In genomic region chr18:58012356-58012755, GRCh38 we compare ENCODE assay signal across 1 cellular context.
TF ChIP-seq lines count a peak whose summit lies in the region.

No MANE protein-coding gene starts in this region.

TF ChIP-seq in HepG2, 621 proteins besides CTCF, POLR2A, EP300 and RAD21 (continued from another document and continues in another):
- TF ChIP-seq ARID5B (CRISPR knock-in tag; IDR thresholded peaks at IDR 0.05): peak; percentile 88
- no peak for TF ChIP-seq MBNL3 (CRISPR knock-in tag; conservative IDR thresholded peaks at IDR 0.05)
- TF ChIP-seq NONO (IDR thresholded peaks at IDR 0.05): no peak
- TF ChIP-seq NONO (CRISPR knock-in tag; conservative IDR thresholded peaks at IDR 0.05): no peak
- no peak for TF ChIP-seq ZNF354B (CRISPR knock-in tag; IDR thresholded peaks at IDR 0.05)
- TF ChIP-seq SOX5 (CRISPR knock-in tag; IDR thresholded peaks at IDR 0.05; ENCODE audit: borderline replicate concordance): peak; percentile 90; the same call in 1 of the 2 replicates
- no peak for TF ChIP-seq TIGD3 (CRISPR knock-in tag; IDR thresholded peaks at IDR 0.05; ENCODE audit: borderline replicate concordance)
- no peak for TF ChIP-seq ZFP62 (CRISPR knock-in tag; IDR thresholded peaks at IDR 0.05)
- TF ChIP-seq ZNF644 (CRISPR knock-in tag; IDR thresholded peaks at IDR 0.05; ENCODE audit: low read depth): 0 out of 2 replicates have a peak, but pooled peaks have one; percentile 46
- TF ChIP-seq MBD4 (IDR thresholded peaks at IDR 0.05; ENCODE audit: borderline replicate concordance, low read length): no peak
- peak; percentile 86 for TF ChIP-seq GATAD2A (CRISPR knock-in tag; IDR thresholded peaks at IDR 0.05)
- TF ChIP-seq HDAC2 (CRISPR knock-in tag; IDR thresholded peaks at IDR 0.05): peak; percentile 69
- peak; percentile 64; the same call in 1 of the 2 replicates for TF ChIP-seq NCOR1 (IDR thresholded peaks at IDR 0.05; ENCODE audit: borderline replicate concordance, low read length)
- TF ChIP-seq BCL6 (CRISPR knock-in tag; IDR thresholded peaks at IDR 0.05): peak; percentile 91
- TF ChIP-seq SALL1 (CRISPR knock-in tag; IDR thresholded peaks at IDR 0.05): peak; percentile 62; the same call in 1 of the 2 replicates
- TF ChIP-seq PAXIP1 (CRISPR knock-in tag; conservative IDR thresholded peaks at IDR 0.05): peak; percentile 55
- no peak for TF ChIP-seq SIX4 (CRISPR knock-in tag; IDR thresholded peaks at IDR 0.05)
- TF ChIP-seq ZHX2 (IDR thresholded peaks at IDR 0.05; ENCODE audit: low read depth): no peak
- no peak for TF ChIP-seq ZHX2 (CRISPR knock-in tag; IDR thresholded peaks at IDR 0.05; ENCODE audit: borderline replicate concordance)
- no peak for TF ChIP-seq RAD51 (IDR thresholded peaks at IDR 0.05; ENCODE audit: borderline replicate concordance)
- no peak for TF ChIP-seq TBP (CRISPR knock-in tag; IDR thresholded peaks at IDR 0.05)
- TF ChIP-seq ZNF746 (CRISPR knock-in tag; IDR thresholded peaks at IDR 0.05): no peak
- TF ChIP-seq SP5 (CRISPR knock-in tag; IDR thresholded peaks at IDR 0.05; ENCODE audit: borderline replicate concordance, low read depth): no peak
- peak; percentile 15; the same call in 1 of the 2 replicates for TF ChIP-seq MLX (CRISPR knock-in tag; IDR thresholded peaks at IDR 0.05)
- no peak for TF ChIP-seq ZNF205 (CRISPR knock-in tag; IDR thresholded peaks at IDR 0.05)
- TF ChIP-seq KDM6A (CRISPR knock-in tag; IDR thresholded peaks at IDR 0.05; ENCODE audit: low read depth): 0 out of 2 replicates have a peak, but pooled peaks have one; percentile 35
- TF ChIP-seq PPARG (CRISPR knock-in tag; conservative IDR thresholded peaks at IDR 0.05): 0 out of 2 replicates have a peak, but pooled peaks have one; percentile 29
- TF ChIP-seq SSRP1 (CRISPR knock-in tag; IDR thresholded peaks at IDR 0.05): no peak
- no peak for TF ChIP-seq RERE (CRISPR knock-in tag; IDR thresholded peaks at IDR 0.05; ENCODE audit: low read depth)
- no peak for TF ChIP-seq PAF1 (CRISPR knock-in tag; IDR thresholded peaks at IDR 0.05)
- TF ChIP-seq RCOR2 (CRISPR knock-in tag; IDR thresholded peaks at IDR 0.05): peak; percentile 57; the same call in 1 of the 2 replicates
- no peak for TF ChIP-seq KDM4B (CRISPR knock-in tag; IDR thresholded peaks at IDR 0.05)
- 0 out of 3 replicates have a peak, but pooled peaks have one; percentile 5 for TF ChIP-seq MXI1 (IDR thresholded peaks at IDR 0.05; ENCODE audit: borderline replicate concordance, low read depth, low read length)
- TF ChIP-seq TCF7L2 (IDR thresholded peaks at IDR 0.05; ENCODE audit: low read depth, low read length): peak; percentile 30; the same call in 1 of the 2 replicates
- TF ChIP-seq SOX6 (IDR thresholded peaks at IDR 0.05): no peak
- peak; percentile 90 for TF ChIP-seq SOX6 (CRISPR knock-in tag; IDR thresholded peaks at IDR 0.05)
- TF ChIP-seq MED1 (CRISPR knock-in tag; IDR thresholded peaks at IDR 0.05): 0 out of 2 replicates have a peak, but pooled peaks have one; percentile 23
- TF ChIP-seq ZNF775 (CRISPR knock-in tag; IDR thresholded peaks at IDR 0.05; ENCODE audit: borderline replicate concordance): no peak
- peak; percentile 40; the same call in 1 of the 2 replicates for TF ChIP-seq NR2F6 (IDR thresholded peaks at IDR 0.05)
- 0 out of 2 replicates have a peak, but pooled peaks have one; percentile 17 for TF ChIP-seq NR2F6 (CRISPR knock-in tag; IDR thresholded peaks at IDR 0.05)
- no peak for TF ChIP-seq MIER2 (CRISPR knock-in tag; IDR thresholded peaks at IDR 0.05)
- no peak; the same call in 1 of the 2 replicates for TF ChIP-seq ZBTB43 (CRISPR knock-in tag; conservative IDR thresholded peaks at IDR 0.05)
